In the genomic region with DNA sequence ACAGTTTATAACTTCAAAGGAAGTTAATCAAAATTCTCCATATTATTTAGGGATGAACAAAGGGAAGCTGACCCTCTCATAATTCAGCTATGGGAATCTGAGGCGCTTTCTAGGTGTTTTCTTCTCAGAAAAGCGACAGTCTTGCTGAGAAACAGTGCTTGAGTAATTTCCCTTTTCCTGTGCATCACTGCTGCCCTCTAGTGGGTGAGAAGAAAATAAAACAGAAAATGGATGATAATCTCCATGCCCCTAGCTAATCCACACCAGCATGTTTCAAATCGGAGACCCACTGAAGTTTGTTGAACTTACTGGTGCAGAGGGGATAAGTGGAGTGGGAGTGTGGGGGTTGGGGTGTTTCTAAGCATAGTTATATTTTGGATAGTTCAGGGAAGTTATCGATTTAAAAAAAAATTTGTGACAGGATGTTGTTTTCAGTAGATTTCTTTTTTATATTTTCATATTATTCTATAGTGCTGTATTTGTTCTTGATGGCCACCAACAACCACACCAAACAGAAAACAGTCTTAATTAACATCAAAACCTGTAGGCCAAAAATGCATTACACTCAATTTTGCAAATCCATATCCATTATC, we compare ENCODE assay signal across 8 cellular contexts. TPM values are rescaled to one million over a fixed set of nuclear protein-coding genes. Genes with fewer than 3 reads are reported as not detected.
DNase-seq lines count a peak whose midpoint lies in the region; ATAC-seq and TF ChIP-seq lines count a peak whose summit lies in the region.

No MANE protein-coding gene starts in this region.

- CTCF ChIA-PET in activated CD8-positive, alpha-beta T cell treated with anti-CD3 and anti-CD28 coated beads, Interleukin-2, amount 10 ng/mL, durations not matched to agents 7 days and 5 days (lab: Charles Lee), result interaction anchor here (0.6 to 9.3 kb wide), 28 partner anchors 11 to 174 kb away, joined by 3 to 161 read pairs (median 7); a partner anchor contains a TSS

- peaks cover 63% of the 10 kb centered on the region for H3K4me1 Mint-ChIP-seq in activated CD8-positive, alpha-beta T cell treated with anti-CD3 and anti-CD28 coated beads, Interleukin-2, amount 10 ng/mL, durations not matched to agents 7 days and 5 days (ENCODE audit: low read depth)
- peaks cover 4% of the 10 kb centered on the region for H3K4me1 Mint-ChIP-seq in progenitor cell of endocrine pancreas (ENCODE audit: low read depth)

- DNase-seq in NCI-H524 (lab: John Stamatoyannopoulos, UW) (peak; percentile 16 to 58), NCI-H524 treated with DMSO at 0.1 percent for 48 hours (lab: John Stamatoyannopoulos, UW) (no peak), HCEC 1CT (peak; percentile 57), NCI-H2196 (lab: John Stamatoyannopoulos, UW; ENCODE audit: unreplicated experiment) (peak; percentile 28), globus pallidus (ENCODE audit: low spot score) (peak; percentile 60), progenitor cell of endocrine pancreas (ENCODE audit: low spot score, unreplicated experiment) (no peak), NCI-H2029 treated with DMSO at 0.1 percent for 48 hours (lab: John Stamatoyannopoulos, UW) (no peak)
- DNase-seq in activated CD8-positive, alpha-beta T cell treated with anti-CD3 and anti-CD28 coated beads, Interleukin-2, amount 10 ng/mL, durations not matched to agents 7 days and 5 days, result peak; percentile 64

- TF ChIP-seq CTCF in progenitor cell of endocrine pancreas (IDR thresholded peaks at IDR 0.05; ENCODE audit: unreplicated experiment), result peak; percentile 81

- POLR2A ChIA-PET in activated CD8-positive, alpha-beta T cell treated with anti-CD3 and anti-CD28 coated beads, Interleukin-2, amount 10 ng/mL, durations not matched to agents 7 days and 5 days (lab: Charles Lee), result interaction anchor here (0.8 to 3.5 kb wide), 10 partner anchors 10 to 161 kb away, joined by 3 to 17 read pairs (median 4); a partner anchor contains a TSS

- H3K4me3 Mint-ChIP-seq in activated CD8-positive, alpha-beta T cell treated with anti-CD3 and anti-CD28 coated beads, Interleukin-2, amount 10 ng/mL, durations not matched to agents 7 days and 5 days, result peak overlapping the region; percentile 71
- no peak overlapping the region for H3K4me3 Mint-ChIP-seq in progenitor cell of endocrine pancreas (ENCODE audit: low read depth)

- H3K27me3 Mint-ChIP-seq in activated CD8-positive, alpha-beta T cell treated with anti-CD3 and anti-CD28 coated beads, Interleukin-2, amount 10 ng/mL, durations not matched to agents 7 days and 5 days (ENCODE audit: low read depth), result no peaks in the 10 kb centered on the region
- no peaks in the 10 kb centered on the region for H3K27me3 Mint-ChIP-seq in progenitor cell of endocrine pancreas

- peaks cover 73% of the 10 kb centered on the region for H3K36me3 Mint-ChIP-seq in activated CD8-positive, alpha-beta T cell treated with anti-CD3 and anti-CD28 coated beads, Interleukin-2, amount 10 ng/mL, durations not matched to agents 7 days and 5 days (ENCODE audit: low read depth)
- peaks cover 1% of the 10 kb centered on the region for H3K36me3 Mint-ChIP-seq in progenitor cell of endocrine pancreas (ENCODE audit: insufficient read depth)

- H3K27ac Mint-ChIP-seq in activated CD8-positive, alpha-beta T cell treated with anti-CD3 and anti-CD28 coated beads, Interleukin-2, amount 10 ng/mL, durations not matched to agents 7 days and 5 days, result peak overlapping the region; percentile 91
- no peak overlapping the region for H3K27ac Mint-ChIP-seq in progenitor cell of endocrine pancreas

- H3K9me3 Mint-ChIP-seq in activated CD8-positive, alpha-beta T cell treated with anti-CD3 and anti-CD28 coated beads, Interleukin-2, amount 10 ng/mL, durations not matched to agents 7 days and 5 days (ENCODE audit: insufficient read depth), result no peaks in the 10 kb centered on the region
- H3K9me3 Mint-ChIP-seq in progenitor cell of endocrine pancreas (ENCODE audit: low read depth), result peaks cover 4% of the 10 kb centered on the region

- peak; percentile 53 for ATAC-seq in activated CD8-positive, alpha-beta T cell treated with anti-CD3 and anti-CD28 coated beads, Interleukin-2, amount 10 ng/mL, durations not matched to agents 7 days and 5 days

RNA-seq across cellular contexts. Expression of a gene that starts 21.4 kb away (rescaled TPM):
- total RNA-seq in activated CD8-positive, alpha-beta T cell treated with anti-CD3 and anti-CD28 coated beads, Interleukin-2, amount 10 ng/mL, durations not matched to agents 7 days and 5 days, result 1,000 to 10,000 TPM; 1,296 to 1,321 TPM
- total RNA-seq in progenitor cell of endocrine pancreas, result 8.3 and 17.0 TPM in 2 replicates

RNA-seq across cellular contexts. Expression of a gene that starts 51.2 kb away (rescaled TPM):
- 1 to 10 TPM; 1.7 to 2.2 TPM for total RNA-seq in activated CD8-positive, alpha-beta T cell treated with anti-CD3 and anti-CD28 coated beads, Interleukin-2, amount 10 ng/mL, durations not matched to agents 7 days and 5 days
- total RNA-seq in progenitor cell of endocrine pancreas, result 0.24 and 0.42 TPM in 2 replicates

RNA-seq across cellular contexts. Expression of a gene that starts 55.7 kb away (rescaled TPM):
- not detected for total RNA-seq in activated CD8-positive, alpha-beta T cell treated with anti-CD3 and anti-CD28 coated beads, Interleukin-2, amount 10 ng/mL, durations not matched to agents 7 days and 5 days
- not detected in 2 replicates for total RNA-seq in progenitor cell of endocrine pancreas

Comparison
In these comparisons a context has a peak if more than half of its experiments do, and no peak if none do; other contexts are left out.
1. DNase-seq: peak in NCI-H524 (2 of 2), HCEC 1CT (single experiment), NCI-H2196 (single experiment), activated CD8-positive, alpha-beta T cell treated with anti-CD3 and anti-CD28 coated beads, Interleukin-2, amount 10 ng/mL, durations not matched to agents 7 days and 5 days (single experiment) and globus pallidus (single experiment); none in NCI-H524 treated with DMSO at 0.1 percent for 48 hours (single experiment), progenitor cell of endocrine pancreas (single experiment) and NCI-H2029 treated with DMSO at 0.1 percent for 48 hours (single experiment).
2. RNA of a gene that starts 21.4 kb away (total RNA-seq): 1,296 to 1,321 TPM in activated CD8-positive, alpha-beta T cell treated with anti-CD3 and anti-CD28 coated beads, Interleukin-2, amount 10 ng/mL, durations not matched to agents 7 days and 5 days; 8.3 to 17.0 TPM in progenitor cell of endocrine pancreas; every median in the first group is over 10 times any median in the second.